ENCODE assay signal across 9 cellular contexts in genomic region chr1:182962554-182963115, GRCh38. TPM values are rescaled to one million over a fixed set of nuclear protein-coding genes. Genes with fewer than 3 reads are reported as not detected.
A peak's percentile ranks its signal among the peaks of the same experiment; 100 is the strongest.
DNase-seq lines count a peak whose midpoint lies in the region; ATAC-seq and TF ChIP-seq lines count a peak whose summit lies in the region.
"Had no signal": no experiment of that assay in that cellular context is flagged by ENCODE, and none has a peak within 500 bp of the region (broad histone marks: within the 10 kb centered on the region; RNA-seq: fewer than 3 reads in every experiment).

No MANE protein-coding gene starts in this region.

- no peak overlapping the region for H3K27ac ChIP-seq in liver (ENCODE audit: low read depth in 1 of 2, low read length in 2 of 2)

- H3K36me3 ChIP-seq in liver (ENCODE audit: control insufficient read depth in 4 of 4, insufficient read depth in 3 of 4, low read depth in 1 of 4, low read length in 3 of 4), result no peaks in the 10 kb centered on the region

- no peaks in the 10 kb centered on the region for H3K36me3 Mint-ChIP-seq in stimulated activated memory B cell treated with anti-CD40 and anti-IgM and Interleukin-4, amounts not matched to agents 10 μg/mL and 1 μg/mL and 100 μg/mL, for 72 hours

- WGBS in liver, result 10% methylated on average over 6 of the region's 6 CpGs

- no peaks in the 10 kb centered on the region for H3K9me3 Mint-ChIP-seq in stimulated activated memory B cell treated with anti-CD40 and anti-IgM and Interleukin-4, amounts not matched to agents 10 μg/mL and 1 μg/mL and 100 μg/mL, for 72 hours

- H3K4me1 ChIP-seq in liver (ENCODE audit: control insufficient read depth in 4 of 4, insufficient read depth in 4 of 4, low read length in 3 of 4), result peaks cover 0 to 4% (median 2%) of the 10 kb centered on the region in 4 donors

- peak overlapping the region; percentile 58 for H3K4me3 Mint-ChIP-seq in stimulated activated memory B cell treated with anti-CD40 and anti-IgM and Interleukin-4, amounts not matched to agents 10 μg/mL and 1 μg/mL and 100 μg/mL, for 72 hours

- no peaks in the 10 kb centered on the region for H3K27me3 ChIP-seq in liver (ENCODE audit: control insufficient read depth in 4 of 4, insufficient read depth in 4 of 4, low read length in 3 of 4)

- H3K4me1 Mint-ChIP-seq in stimulated activated memory B cell treated with anti-CD40 and anti-IgM and Interleukin-4, amounts not matched to agents 10 μg/mL and 1 μg/mL and 100 μg/mL, for 72 hours, result peaks cover 8% of the 10 kb centered on the region

- peak overlapping the region; percentile 26 for H3K27ac Mint-ChIP-seq in stimulated activated memory B cell treated with anti-CD40 and anti-IgM and Interleukin-4, amounts not matched to agents 10 μg/mL and 1 μg/mL and 100 μg/mL, for 72 hours

- H3K9ac ChIP-seq in liver (ENCODE audit: low read depth in 1 of 2, low read length in 2 of 2), result peak overlapping the region in 1 of 2 donors; percentile 77

- DNase-seq in AG08395 (ENCODE audit: low spot score) (peak; percentile 94), GM13976 (ENCODE audit: low spot score) (peak; percentile 85), NAMALWA (ENCODE audit: low spot score) (peak; percentile 93), SIG-M5 (lab: John Stamatoyannopoulos, UW) (peak; percentile 44), dermis microvascular lymphatic vessel endothelial cell (ENCODE audit: low read depth in 2 of 2) (peak; percentile 66 to 92)

- in situ Hi-C loops in GM13976 (cut with MboI; ENCODE audit: low sequenced_read_pairs, unreplicated experiment), result loop anchor here (25.0 kb wide), 1 partner anchor 275 kb away; no protein-coding TSS in a partner anchor

- TF ChIP-seq RAD21 in liver (IDR thresholded peaks at IDR 0.05), result peak; percentile 97 to 100

- H3K4me3 ChIP-seq in liver (ENCODE audit: low read depth in 1 of 3, low read length in 3 of 3), result peak overlapping the region in 2 of 3 donors; percentile 29 to 45

- peak; percentile 98 for ATAC-seq in HG02642 (IDR thresholded peaks at IDR 0.05; ENCODE audit: poor library complexity, unreplicated experiment)
- peak; percentile 97 for ATAC-seq in stimulated activated memory B cell treated with anti-CD40 and anti-IgM and Interleukin-4, amounts not matched to agents 10 μg/mL and 1 μg/mL and 100 μg/mL, for 72 hours

- H3K9me3 ChIP-seq in liver (ENCODE audit: control insufficient read depth in 4 of 4, low read length in 3 of 4), result no peaks in the 10 kb centered on the region

- H3K27me3 Mint-ChIP-seq in stimulated activated memory B cell treated with anti-CD40 and anti-IgM and Interleukin-4, amounts not matched to agents 10 μg/mL and 1 μg/mL and 100 μg/mL, for 72 hours, result no peaks in the 10 kb centered on the region

- TF ChIP-seq CTCF in GM13976 (IDR thresholded peaks at IDR 0.05; ENCODE audit: borderline replicate concordance, control extremely low read depth, extremely low read depth, insufficient read depth, missing control alignments) (peak; percentile 47), liver (IDR thresholded peaks at IDR 0.05; ENCODE audit: low read depth, low read length, missing input control) (peak; percentile 91)

TF ChIP-seq in liver, 16 proteins besides CTCF, POLR2A, EP300 and RAD21:
- TF ChIP-seq EGR1 (IDR thresholded peaks at IDR 0.05; ENCODE audit: low read depth in 2 of 2) (no peak), HNF4A (conservative IDR thresholded peaks at IDR 0.05) (peak; percentile 7 to 22), YY1 (IDR thresholded peaks at IDR 0.05) (peak; percentile 26), JUND (IDR thresholded peaks at IDR 0.05) (peak; percentile 17 to 42), GABPA (IDR thresholded peaks at IDR 0.05 in 1 of 2, conservative IDR thresholded peaks at IDR 0.05 in 1 of 2) (no peak), RXRA (IDR thresholded peaks at IDR 0.05) (peak; percentile 29 to 40)

RNA-seq across cellular contexts. Expression of gene SHCBP1L, which starts 9.7 kb away (rescaled TPM):
- total RNA-seq in dermis microvascular lymphatic vessel endothelial cell (under 0.01 and 0.13 TPM in 2 replicates), liver (under 1 TPM in 1 of 2 donors, not detected in 1; 0.37 TPM)
- not detected for polyA plus RNA-seq in liver
- total RNA-seq: T-helper 2 cell treated with Interferon-gamma antibody and Interleukin-4, amounts not matched to agents 100 ng/mL and 5 ng/mL, for 36 hours had no signal

Comparison
In these comparisons a context has a peak if more than half of its experiments do, and no peak if none do; other contexts are left out.
1. DNase-seq: peak in every context shown above with its lines; median percentile 94 in AG08395; 93 in NAMALWA; 85 in GM13976; 79 in dermis microvascular lymphatic vessel endothelial cell; 44 in SIG-M5.